Comparison of ENCODE assay signal across 1 cellular context in genomic region chr12:56010112-56010570, GRCh38.
TF ChIP-seq lines count a peak whose summit lies in the region.

No MANE protein-coding gene starts in this region.

TF ChIP-seq in K562, 482 proteins besides CTCF, POLR2A, EP300 and RAD21 (continued from another document and continues in another):
- TF ChIP-seq E2F1 (CRISPR knock-in tag; IDR thresholded peaks at IDR 0.05) (no peak), DACH1 (IDR thresholded peaks at IDR 0.05; ENCODE audit: partially characterized antibody) (no peak), ZNF253 (CRISPR knock-in tag; conservative IDR thresholded peaks at IDR 0.05) (no peak), PKNOX1 (IDR thresholded peaks at IDR 0.05) (peak; percentile 21; the same call in 1 of the 2 replicates), ATF3 (IDR thresholded peaks at IDR 0.05) (peak; percentile 93), ATF3 (CRISPR knock-in tag; conservative IDR thresholded peaks at IDR 0.05) (no peak), CXXC5 (CRISPR knock-in tag; IDR thresholded peaks at IDR 0.05) (peak; percentile 68), SAFB (IDR thresholded peaks at IDR 0.05; ENCODE audit: borderline replicate concordance, low read depth, low read length) (no peak), RBFOX2 (IDR thresholded peaks at IDR 0.05; ENCODE audit: low read depth, low read length) (no peak), LARP7 (IDR thresholded peaks at IDR 0.05) (no peak), FOXP1 (CRISPR knock-in tag; IDR thresholded peaks at IDR 0.05) (no peak), ZNF75A (CRISPR knock-in tag; IDR thresholded peaks at IDR 0.05) (no peak), MLLT1 (IDR thresholded peaks at IDR 0.05) (no peak), ILF3 (IDR thresholded peaks at IDR 0.05; ENCODE audit: borderline replicate concordance) (no peak), FUS (optimal IDR thresholded peaks at IDR 0.05; ENCODE audit: low read depth, low read length) (no peak), XRCC5 (IDR thresholded peaks at IDR 0.05; ENCODE audit: low read depth, low read length) (no peak), NFRKB (IDR thresholded peaks at IDR 0.05; ENCODE audit: low read depth) (no peak), ZNF124 (CRISPR knock-in tag; IDR thresholded peaks at IDR 0.05) (no peak), SFPQ (IDR thresholded peaks at IDR 0.05; ENCODE audit: low read depth, low read length) (no peak), HDAC8 (tag; IDR thresholded peaks at IDR 0.05) (no peak), GTF2B (IDR thresholded peaks at IDR 0.05; ENCODE audit: extremely low read depth, insufficient read length) (no peak), PHTF2 (CRISPR knock-in tag; IDR thresholded peaks at IDR 0.05) (no peak), HIVEP1 (CRISPR knock-in tag; IDR thresholded peaks at IDR 0.05) (peak; percentile 38; the same call in 1 of the 2 replicates), SOX6 (IDR thresholded peaks at IDR 0.05) (peak; percentile 91), SMAD4 (CRISPR knock-in tag; conservative IDR thresholded peaks at IDR 0.05) (peak; percentile 57)
- TF ChIP-seq, protein P1, sequence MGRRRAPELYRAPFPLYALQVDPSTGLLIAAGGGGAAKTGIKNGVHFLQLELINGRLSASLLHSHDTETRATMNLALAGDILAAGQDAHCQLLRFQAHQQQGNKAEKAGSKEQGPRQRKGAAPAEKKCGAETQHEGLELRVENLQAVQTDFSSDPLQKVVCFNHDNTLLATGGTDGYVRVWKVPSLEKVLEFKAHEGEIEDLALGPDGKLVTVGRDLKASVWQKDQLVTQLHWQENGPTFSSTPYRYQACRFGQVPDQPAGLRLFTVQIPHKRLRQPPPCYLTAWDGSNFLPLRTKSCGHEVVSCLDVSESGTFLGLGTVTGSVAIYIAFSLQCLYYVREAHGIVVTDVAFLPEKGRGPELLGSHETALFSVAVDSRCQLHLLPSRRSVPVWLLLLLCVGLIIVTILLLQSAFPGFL (CRISPR knock-in tag; IDR thresholded peaks at IDR 0.05) = no peak
- TF ChIP-seq, protein P2, sequence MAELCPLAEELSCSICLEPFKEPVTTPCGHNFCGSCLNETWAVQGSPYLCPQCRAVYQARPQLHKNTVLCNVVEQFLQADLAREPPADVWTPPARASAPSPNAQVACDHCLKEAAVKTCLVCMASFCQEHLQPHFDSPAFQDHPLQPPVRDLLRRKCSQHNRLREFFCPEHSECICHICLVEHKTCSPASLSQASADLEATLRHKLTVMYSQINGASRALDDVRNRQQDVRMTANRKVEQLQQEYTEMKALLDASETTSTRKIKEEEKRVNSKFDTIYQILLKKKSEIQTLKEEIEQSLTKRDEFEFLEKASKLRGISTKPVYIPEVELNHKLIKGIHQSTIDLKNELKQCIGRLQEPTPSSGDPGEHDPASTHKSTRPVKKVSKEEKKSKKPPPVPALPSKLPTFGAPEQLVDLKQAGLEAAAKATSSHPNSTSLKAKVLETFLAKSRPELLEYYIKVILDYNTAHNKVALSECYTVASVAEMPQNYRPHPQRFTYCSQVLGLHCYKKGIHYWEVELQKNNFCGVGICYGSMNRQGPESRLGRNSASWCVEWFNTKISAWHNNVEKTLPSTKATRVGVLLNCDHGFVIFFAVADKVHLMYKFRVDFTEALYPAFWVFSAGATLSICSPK (IDR thresholded peaks at IDR 0.05; ENCODE audit: borderline replicate concordance) = no peak
- TF ChIP-seq, protein P3, sequence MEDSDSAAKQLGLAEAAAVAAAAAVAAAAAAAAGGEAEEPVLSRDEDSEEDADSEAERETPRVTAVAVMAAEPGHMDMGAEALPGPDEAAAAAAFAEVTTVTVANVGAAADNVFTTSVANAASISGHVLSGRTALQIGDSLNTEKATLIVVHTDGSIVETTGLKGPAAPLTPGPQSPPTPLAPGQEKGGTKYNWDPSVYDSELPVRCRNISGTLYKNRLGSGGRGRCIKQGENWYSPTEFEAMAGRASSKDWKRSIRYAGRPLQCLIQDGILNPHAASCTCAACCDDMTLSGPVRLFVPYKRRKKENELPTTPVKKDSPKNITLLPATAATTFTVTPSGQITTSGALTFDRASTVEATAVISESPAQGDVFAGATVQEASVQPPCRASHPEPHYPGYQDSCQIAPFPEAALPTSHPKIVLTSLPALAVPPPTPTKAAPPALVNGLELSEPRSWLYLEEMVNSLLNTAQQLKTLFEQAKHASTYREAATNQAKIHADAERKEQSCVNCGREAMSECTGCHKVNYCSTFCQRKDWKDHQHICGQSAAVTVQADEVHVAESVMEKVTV (CRISPR knock-in tag; IDR thresholded peaks at IDR 0.05) = no peak
- TF ChIP-seq, protein P4, sequence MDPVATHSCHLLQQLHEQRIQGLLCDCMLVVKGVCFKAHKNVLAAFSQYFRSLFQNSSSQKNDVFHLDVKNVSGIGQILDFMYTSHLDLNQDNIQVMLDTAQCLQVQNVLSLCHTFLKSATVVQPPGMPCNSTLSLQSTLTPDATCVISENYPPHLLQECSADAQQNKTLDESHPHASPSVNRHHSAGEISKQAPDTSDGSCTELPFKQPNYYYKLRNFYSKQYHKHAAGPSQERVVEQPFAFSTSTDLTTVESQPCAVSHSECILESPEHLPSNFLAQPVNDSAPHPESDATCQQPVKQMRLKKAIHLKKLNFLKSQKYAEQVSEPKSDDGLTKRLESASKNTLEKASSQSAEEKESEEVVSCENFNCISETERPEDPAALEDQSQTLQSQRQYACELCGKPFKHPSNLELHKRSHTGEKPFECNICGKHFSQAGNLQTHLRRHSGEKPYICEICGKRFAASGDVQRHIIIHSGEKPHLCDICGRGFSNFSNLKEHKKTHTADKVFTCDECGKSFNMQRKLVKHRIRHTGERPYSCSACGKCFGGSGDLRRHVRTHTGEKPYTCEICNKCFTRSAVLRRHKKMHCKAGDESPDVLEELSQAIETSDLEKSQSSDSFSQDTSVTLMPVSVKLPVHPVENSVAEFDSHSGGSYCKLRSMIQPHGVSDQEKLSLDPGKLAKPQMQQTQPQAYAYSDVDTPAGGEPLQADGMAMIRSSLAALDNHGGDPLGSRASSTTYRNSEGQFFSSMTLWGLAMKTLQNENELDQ (CRISPR knock-in tag; IDR thresholded peaks at IDR 0.05; ENCODE audit: borderline replicate concordance) = no peak
- TF ChIP-seq, protein P5, sequence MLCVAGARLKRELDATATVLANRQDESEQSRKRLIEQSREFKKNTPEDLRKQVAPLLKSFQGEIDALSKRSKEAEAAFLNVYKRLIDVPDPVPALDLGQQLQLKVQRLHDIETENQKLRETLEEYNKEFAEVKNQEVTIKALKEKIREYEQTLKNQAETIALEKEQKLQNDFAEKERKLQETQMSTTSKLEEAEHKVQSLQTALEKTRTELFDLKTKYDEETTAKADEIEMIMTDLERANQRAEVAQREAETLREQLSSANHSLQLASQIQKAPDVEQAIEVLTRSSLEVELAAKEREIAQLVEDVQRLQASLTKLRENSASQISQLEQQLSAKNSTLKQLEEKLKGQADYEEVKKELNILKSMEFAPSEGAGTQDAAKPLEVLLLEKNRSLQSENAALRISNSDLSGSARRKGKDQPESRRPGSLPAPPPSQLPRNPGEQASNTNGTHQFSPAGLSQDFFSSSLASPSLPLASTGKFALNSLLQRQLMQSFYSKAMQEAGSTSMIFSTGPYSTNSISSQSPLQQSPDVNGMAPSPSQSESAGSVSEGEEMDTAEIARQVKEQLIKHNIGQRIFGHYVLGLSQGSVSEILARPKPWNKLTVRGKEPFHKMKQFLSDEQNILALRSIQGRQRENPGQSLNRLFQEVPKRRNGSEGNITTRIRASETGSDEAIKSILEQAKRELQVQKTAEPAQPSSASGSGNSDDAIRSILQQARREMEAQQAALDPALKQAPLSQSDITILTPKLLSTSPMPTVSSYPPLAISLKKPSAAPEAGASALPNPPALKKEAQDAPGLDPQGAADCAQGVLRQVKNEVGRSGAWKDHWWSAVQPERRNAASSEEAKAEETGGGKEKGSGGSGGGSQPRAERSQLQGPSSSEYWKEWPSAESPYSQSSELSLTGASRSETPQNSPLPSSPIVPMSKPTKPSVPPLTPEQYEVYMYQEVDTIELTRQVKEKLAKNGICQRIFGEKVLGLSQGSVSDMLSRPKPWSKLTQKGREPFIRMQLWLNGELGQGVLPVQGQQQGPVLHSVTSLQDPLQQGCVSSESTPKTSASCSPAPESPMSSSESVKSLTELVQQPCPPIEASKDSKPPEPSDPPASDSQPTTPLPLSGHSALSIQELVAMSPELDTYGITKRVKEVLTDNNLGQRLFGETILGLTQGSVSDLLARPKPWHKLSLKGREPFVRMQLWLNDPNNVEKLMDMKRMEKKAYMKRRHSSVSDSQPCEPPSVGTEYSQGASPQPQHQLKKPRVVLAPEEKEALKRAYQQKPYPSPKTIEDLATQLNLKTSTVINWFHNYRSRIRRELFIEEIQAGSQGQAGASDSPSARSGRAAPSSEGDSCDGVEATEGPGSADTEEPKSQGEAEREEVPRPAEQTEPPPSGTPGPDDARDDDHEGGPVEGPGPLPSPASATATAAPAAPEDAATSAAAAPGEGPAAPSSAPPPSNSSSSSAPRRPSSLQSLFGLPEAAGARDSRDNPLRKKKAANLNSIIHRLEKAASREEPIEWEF (CRISPR knock-in tag; IDR thresholded peaks at IDR 0.05) = no peak
